In the genomic region with DNA sequence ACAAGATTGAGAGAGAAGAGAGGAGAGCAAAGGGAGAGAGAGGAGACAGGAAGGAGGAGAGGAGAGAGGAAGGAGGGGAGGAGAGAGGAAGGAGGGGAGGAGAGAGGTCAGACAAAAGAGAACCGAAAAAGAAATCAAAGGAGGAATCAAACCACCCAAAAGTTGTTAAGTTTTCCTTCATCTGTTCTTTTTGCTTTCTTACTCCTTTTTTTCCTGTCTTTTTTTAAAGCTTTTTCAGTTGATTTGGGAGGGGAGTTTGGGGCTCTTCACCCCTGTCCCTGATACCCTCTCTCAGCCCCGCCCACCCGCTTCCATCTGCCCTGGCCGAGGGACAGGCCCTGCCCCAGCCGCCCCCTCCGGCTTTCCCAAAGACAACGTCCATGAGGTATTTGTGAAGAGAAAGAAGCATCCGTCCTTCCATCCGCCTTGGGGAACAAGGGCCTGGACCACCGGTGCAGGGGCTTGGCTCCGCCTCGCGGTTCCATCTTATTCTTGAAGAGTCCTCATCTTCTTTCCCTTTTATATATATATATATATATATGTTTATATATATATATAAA, we compare ENCODE assay signal across 12 cellular contexts. TPM values are rescaled to one million over a fixed set of nuclear protein-coding genes. Genes with fewer than 3 reads are reported as not detected.
A peak's percentile ranks its signal among the peaks of the same experiment; 100 is the strongest.
DNase-seq lines count a peak whose midpoint lies in the region; ATAC-seq and TF ChIP-seq lines count a peak whose summit lies in the region.
"Had no signal": no experiment of that assay in that cellular context is flagged by ENCODE, and none has a peak within 500 bp of the region (broad histone marks: within the 10 kb centered on the region; RNA-seq: fewer than 3 reads in every experiment).

No MANE protein-coding gene starts in this region.

- POLR2A ChIA-PET in CD4-positive, alpha-beta memory T cell (lab: Charles Lee; ENCODE audit: partially characterized antibody) = no interaction called here

- H3K27ac Mint-ChIP-seq in CD4-positive, alpha-beta memory T cell = peak overlapping the region in 2 of 7 donors; percentile 3 to 47
- H3K27ac Mint-ChIP-seq: natural killer cell treated with Interleukin-12 subunit alpha and Interleukin-12 subunit beta and Interleukin-15 and Interleukin-18, amount 100 ng/mL, for 72 hours had no signal

- H3K4me1 ChIP-seq in breast epithelium (no peaks in the 10 kb centered on the region), mammary epithelial cell (ENCODE audit: insufficient read depth, low read length) (peaks cover 17% of the 10 kb centered on the region), SJSA1 (replicated peaks) (peaks cover 32% of the 10 kb centered on the region), stomach smooth muscle (ENCODE audit: control insufficient read depth, insufficient read depth, low read length) (peaks cover 16% of the 10 kb centered on the region)
- H3K4me1 ChIP-seq in CD4-positive, alpha-beta memory T cell (ENCODE audit: insufficient read depth, low read length) = peaks cover 8% of the 10 kb centered on the region

- no peak for TF ChIP-seq CTCF in breast epithelium (IDR thresholded peaks at IDR 0.05)
- TF ChIP-seq CTCF in mammary epithelial cell (conservative IDR thresholded peaks at IDR 0.05 in 1 of 2, IDR thresholded peaks at IDR 0.05 in 1 of 2; ENCODE audit: extremely low read depth in 1 of 2, insufficient read depth in 1 of 2, low read depth in 1 of 2, low read length in 2 of 2) = no peak

- H3K4me1 Mint-ChIP-seq in CD4-positive, alpha-beta memory T cell = peaks cover 8 to 34% (median 15%) of the 10 kb centered on the region in 4 donors

- in situ Hi-C loops in mammary epithelial cell (cut with MboI; ENCODE audit: low sequenced_read_pairs in 2 of 2) = no loop called here

- H3K36me3 ChIP-seq in breast epithelium (no peaks in the 10 kb centered on the region), mammary epithelial cell (ENCODE audit: insufficient read depth, low read length) (no peaks in the 10 kb centered on the region), SJSA1 (peaks cover 1% of the 10 kb centered on the region; the same call in 1 of the 2 replicates), stomach smooth muscle (ENCODE audit: control insufficient read depth in 2 of 2, insufficient read depth in 2 of 2, low read length in 2 of 2) (no peaks in the 10 kb centered on the region)
- H3K36me3 ChIP-seq in CD4-positive, alpha-beta memory T cell (ENCODE audit: insufficient read depth, low read length) = peaks cover 8% of the 10 kb centered on the region

- no peak overlapping the region for H2AFZ ChIP-seq in mammary epithelial cell (ENCODE audit: low read depth, low read length)

- peaks cover 7 to 22% of the 10 kb centered on the region in 2 donors for H3K36me3 Mint-ChIP-seq in CD4-positive, alpha-beta memory T cell

- CTCF ChIA-PET in mammary epithelial cell (lab: Charles Lee; ENCODE audit: low non-redundant PET) = no interaction called here
- CTCF ChIA-PET in CD4-positive, alpha-beta memory T cell (lab: Charles Lee; ENCODE audit: partially characterized antibody) = no interaction called here

- intact Hi-C loops in breast epithelium (cut with DNase I; ENCODE audit: low total_unique reads) (no loop called here), mammary epithelial cell (cut with micrococcal nuclease) (no loop called here)
- intact Hi-C loops in CD4-positive, alpha-beta memory T cell (cut with micrococcal nuclease) = no loop called here

- H3K9ac ChIP-seq in mammary epithelial cell (ENCODE audit: insufficient read depth, low read length) (no peak overlapping the region), stomach smooth muscle (ENCODE audit: low read length in 2 of 2) (peak overlapping the region; percentile 45 to 69)

- H3K9me3 ChIP-seq in breast epithelium (no peaks in the 10 kb centered on the region), mammary epithelial cell (replicated peaks; ENCODE audit: insufficient read depth, low read length) (no peaks in the 10 kb centered on the region), SJSA1 (replicated peaks) (no peaks in the 10 kb centered on the region), stomach smooth muscle (ENCODE audit: control insufficient read depth in 2 of 2, low read length in 2 of 2) (no peaks in the 10 kb centered on the region)
- H3K9me3 ChIP-seq in CD4-positive, alpha-beta memory T cell (ENCODE audit: control insufficient read depth in 1 of 2, low read length in 2 of 2) = no peaks in the 10 kb centered on the region

- no TSS peak for BruUV-seq in mammary epithelial cell (replicated peaks; lab: Mats Ljungman, UMichigan)

- no peak overlapping the region for H3K4me2 ChIP-seq in mammary epithelial cell (ENCODE audit: insufficient read depth, low read depth, low read length)

- H3K9me3 Mint-ChIP-seq in CD4-positive, alpha-beta memory T cell = no peaks in the 10 kb centered on the region
- H3K9me3 Mint-ChIP-seq: natural killer cell treated with Interleukin-12 subunit alpha and Interleukin-12 subunit beta and Interleukin-15 and Interleukin-18, amount 100 ng/mL, for 72 hours had no signal

- dilution Hi-C loops in mammary epithelial cell (cut with HindIII; ENCODE audit: low sequenced_read_pairs) = no loop called here

- H3K4me3 ChIP-seq in breast epithelium (peak overlapping the region in 2 of 3 donors; percentile 20 to 51), mammary epithelial cell (replicated peaks in 1 of 3; ENCODE audit: insufficient read depth in 1 of 3, low read depth in 2 of 3, low read length in 3 of 3) (no peak overlapping the region), SJSA1 (peak overlapping the region; percentile 21), stomach smooth muscle (ENCODE audit: low read length in 2 of 2) (peak overlapping the region; percentile 35 to 40)
- H3K4me3 ChIP-seq in CD4-positive, alpha-beta memory T cell (ENCODE audit: low read length in 2 of 2) = no peak overlapping the region

- H3K4me3 Mint-ChIP-seq in CD4-positive, alpha-beta memory T cell = no peak overlapping the region
- H3K4me3 Mint-ChIP-seq: natural killer cell treated with Interleukin-12 subunit alpha and Interleukin-12 subunit beta and Interleukin-15 and Interleukin-18, amount 100 ng/mL, for 72 hours had no signal

- H3K27me3 ChIP-seq in breast epithelium (no peaks in the 10 kb centered on the region), mammary epithelial cell (ENCODE audit: insufficient read depth, low read length) (no peaks in the 10 kb centered on the region), SJSA1 (replicated peaks) (no peaks in the 10 kb centered on the region), stomach smooth muscle (ENCODE audit: control insufficient read depth in 1 of 2, insufficient read depth in 2 of 2, low read length in 2 of 2) (no peaks in the 10 kb centered on the region)
- H3K27me3 ChIP-seq in CD4-positive, alpha-beta memory T cell (ENCODE audit: insufficient read depth, low read length) = no peaks in the 10 kb centered on the region
- H3K27me3 ChIP-seq: foreskin keratinocyte had no signal

- DNase-seq in breast epithelium (ENCODE audit: low spot score in 2 of 2) (no peak), mammary epithelial cell (no peak), SJSA1 (ENCODE audit: low read depth in 1 of 2, low spot score in 2 of 2) (no peak), iPS-NIHi11 (ENCODE audit: low spot score) (peak; percentile 39)
- DNase-seq in CD4-positive, alpha-beta memory T cell = no peak
- DNase-seq: dermis blood vessel endothelial cell; foreskin keratinocyte; stimulated activated CD4-positive, alpha-beta T cell treated with anti-CD3 and anti-CD28 coated beads, Interleukin-12 subunit alpha, Interleukin-12 subunit beta, amount 100 ng/mL, for 4 hours had no signal

- H3K27ac ChIP-seq in breast epithelium (peak overlapping the region; percentile 26 to 68), mammary epithelial cell (ENCODE audit: insufficient read depth, low read depth, low read length) (no peak overlapping the region), SJSA1 (peak overlapping the region; percentile 86), stomach smooth muscle (ENCODE audit: low read length) (peak overlapping the region; percentile 76)
- no peak overlapping the region for H3K27ac ChIP-seq in CD4-positive, alpha-beta memory T cell (ENCODE audit: low read depth, low read length)
- H3K27ac ChIP-seq: foreskin keratinocyte had no signal

- ATAC-seq in HG03025 (IDR thresholded peaks at IDR 0.05; ENCODE audit: low FRiP score, unreplicated experiment) = no peak
- no peak for ATAC-seq in HG03095 (IDR thresholded peaks at IDR 0.05; ENCODE audit: unreplicated experiment)
- ATAC-seq: foreskin keratinocyte; natural killer cell treated with Interleukin-12 subunit alpha and Interleukin-12 subunit beta and Interleukin-15 and Interleukin-18, amount 100 ng/mL, for 72 hours had no signal

- H3K27me3 Mint-ChIP-seq in CD4-positive, alpha-beta memory T cell = no peaks in the 10 kb centered on the region
- H3K27me3 Mint-ChIP-seq: natural killer cell treated with Interleukin-12 subunit alpha and Interleukin-12 subunit beta and Interleukin-15 and Interleukin-18, amount 100 ng/mL, for 72 hours had no signal

- no peaks in the 10 kb centered on the region for H4K20me1 ChIP-seq in mammary epithelial cell (ENCODE audit: insufficient read depth, low read length)

- no peak for TF ChIP-seq POLR2A in breast epithelium (IDR thresholded peaks at IDR 0.05)

- H3K79me2 ChIP-seq in mammary epithelial cell (ENCODE audit: insufficient read depth, low read length) = no peaks in the 10 kb centered on the region

- WGBS in mammary epithelial cell (ENCODE audit: low coverage, missing lambda C conversion rate) = 88% methylated on average over 11 of the region's 13 CpGs

RNA-seq across cellular contexts. Expression of a gene that starts 13.3 kb away (rescaled TPM):
- total RNA-seq in breast epithelium (10 to 100 TPM; 13.8 to 19.2 (median 15.1) TPM), mammary epithelial cell (10 to 100 TPM; 16.8 to 19.7 TPM)
- 16.6 TPM for polyA plus RNA-seq in mammary epithelial cell
- 20.6 TPM for polyA minus RNA-seq in mammary epithelial cell
- 20.6 and 23.0 TPM in 2 replicates for total RNA-seq in SJSA1 (2014; rRNA removed; shearing (Covaris generic))
- 10 to 100 TPM; 25.1 to 26.0 TPM for total RNA-seq in CD4-positive, alpha-beta memory T cell
- polyA plus RNA-seq in CD4-positive, alpha-beta memory T cell = 10 to 100 TPM; 14.8 to 24.6 TPM

RNA-seq across cellular contexts. Expression of a gene that starts 19.3 kb away (rescaled TPM):
- total RNA-seq in breast epithelium (1 to 10 TPM in 2 of 3 donors, not detected in 1; 1.6 to 1.9 TPM), mammary epithelial cell (under 1 TPM in 1 of 2 donors, not detected in 1; 0.45 TPM)
- 0.08 TPM for polyA plus RNA-seq in mammary epithelial cell
- not detected for polyA minus RNA-seq in mammary epithelial cell
- not detected in 2 replicates for total RNA-seq in SJSA1 (2014; rRNA removed; shearing (Covaris generic))
- total RNA-seq in CD4-positive, alpha-beta memory T cell = under 1 TPM; 0.12 to 0.17 TPM
- polyA plus RNA-seq in CD4-positive, alpha-beta memory T cell = not detected

RNA-seq across cellular contexts. Expression of a gene that starts 43.0 kb away (rescaled TPM):
- total RNA-seq in breast epithelium (1 to 10 TPM; 1.2 to 2.9 (median 1.6) TPM), mammary epithelial cell (10 to 100 TPM in 1 of 2 donors, under 1 TPM in 1; 0.83 to 12.5 TPM)
- polyA plus RNA-seq in mammary epithelial cell = 1.3 TPM
- not detected for polyA minus RNA-seq in mammary epithelial cell
- total RNA-seq in SJSA1 (2014; rRNA removed; shearing (Covaris generic)) = 0.05 TPM in 1 of 2 replicates, not detected in the other
- 10 to 100 TPM; 68.5 to 69.3 TPM for total RNA-seq in CD4-positive, alpha-beta memory T cell
- 10 to 100 TPM in 1 of 2 donors, 1 to 10 TPM in 1; 3.1 to 22.7 TPM for polyA plus RNA-seq in CD4-positive, alpha-beta memory T cell

Comparison
In these comparisons a context has a peak if more than half of its experiments do, and no peak if none do; other contexts are left out.
1. H3K27ac ChIP-seq: peak in breast epithelium (2 of 2), SJSA1 (single experiment) and stomach smooth muscle (single experiment); none in mammary epithelial cell (single experiment) and CD4-positive, alpha-beta memory T cell (single experiment).
2. H3K4me3 ChIP-seq: peak in breast epithelium (2 of 3), SJSA1 (single experiment) and stomach smooth muscle (2 of 2); none in mammary epithelial cell (0 of 3) and CD4-positive, alpha-beta memory T cell (0 of 2).
3. RNA of a gene that starts 43.0 kb away (total RNA-seq): 68.5 to 69.3 TPM in CD4-positive, alpha-beta memory T cell; 0.83 to 12.5 TPM in mammary epithelial cell, 1.2 to 2.9 TPM in breast epithelium and 0.05 TPM in SJSA1; every median in the first group is over 4 times any median in the second.